8 cellular contexts compared by ENCODE assay signal in genomic region chr5:148957591-148958202, GRCh38.
DNase-seq lines count a peak whose midpoint lies in the region; ATAC-seq and TF ChIP-seq lines count a peak whose summit lies in the region.

No MANE protein-coding gene starts in this region.

- DNase-seq in NCI-H2081 (lab: John Stamatoyannopoulos, UW) (peak; percentile 27 to 45), NCI-H2081 treated with DMSO at 0.1 percent for 48 hours (lab: John Stamatoyannopoulos, UW) (no peak), SK-N-DZ (ENCODE audit: low spot score) (peak; percentile 13), astrocyte of the cerebellum (ENCODE audit: low read depth) (no peak), left kidney (ENCODE audit: low read depth, low spot score) (peak; percentile 45)
- peak; percentile 3 to 14 for DNase-seq in stimulated activated CD8-positive, alpha-beta memory T cell treated with anti-CD3 and anti-CD28 coated beads, Interleukin-2, amount 100 ng/mL, for 1 hour (ENCODE audit: low read depth in 2 of 2)

- in situ Hi-C loops in astrocyte of the cerebellum (cut with HindIII; ENCODE audit: low sequenced_read_pairs) = no loop called here

- H3K4me3 ChIP-seq in astrocyte of the cerebellum (ENCODE audit: low read depth, low read length) = no peak overlapping the region

- ATAC-seq in HG02981 (IDR thresholded peaks at IDR 0.05; ENCODE audit: unreplicated experiment) (peak; percentile 66), GM21723 (IDR thresholded peaks at IDR 0.05; ENCODE audit: unreplicated experiment) (no peak)

- peak; percentile 78 for TF ChIP-seq CTCF in astrocyte of the cerebellum (IDR thresholded peaks at IDR 0.05; ENCODE audit: low read depth, low read length, missing control alignments)

Comparison
In these comparisons a context has a peak if more than half of its experiments do, and no peak if none do; other contexts are left out.
1. DNase-seq: peak in NCI-H2081 (2 of 2), SK-N-DZ (single experiment), left kidney (single experiment) and stimulated activated CD8-positive, alpha-beta memory T cell treated with anti-CD3 and anti-CD28 coated beads, Interleukin-2, amount 100 ng/mL, for 1 hour (2 of 2); none in NCI-H2081 treated with DMSO at 0.1 percent for 48 hours (single experiment) and astrocyte of the cerebellum (single experiment).